ENCODE assay signal across 1 cellular context in the genomic region with DNA sequence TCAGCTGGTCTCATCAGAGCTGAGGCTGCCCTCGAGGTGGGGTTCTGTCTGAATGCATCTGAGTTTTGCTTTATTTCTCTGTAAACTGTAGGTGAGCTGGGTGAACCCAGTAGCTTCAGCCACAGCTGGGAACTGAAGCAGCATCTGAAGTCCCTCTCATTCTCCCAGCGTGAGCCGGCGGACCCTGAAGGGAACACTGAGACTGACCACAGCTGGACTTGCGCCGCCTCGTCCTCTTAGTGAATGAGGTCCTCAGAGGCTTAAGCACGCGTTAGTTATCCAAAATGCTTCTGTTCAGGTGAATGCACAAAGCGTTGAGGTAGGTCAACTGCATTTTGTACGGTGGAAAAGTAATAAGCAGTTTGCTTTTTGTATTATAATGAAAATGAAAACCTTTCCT.
TF ChIP-seq lines count a peak whose summit lies in the region.

No MANE protein-coding gene starts in this region.

TF ChIP-seq in WTC11, 78 proteins besides CTCF, POLR2A, EP300 and RAD21 (continued from another document):
- TF ChIP-seq, protein P1, sequence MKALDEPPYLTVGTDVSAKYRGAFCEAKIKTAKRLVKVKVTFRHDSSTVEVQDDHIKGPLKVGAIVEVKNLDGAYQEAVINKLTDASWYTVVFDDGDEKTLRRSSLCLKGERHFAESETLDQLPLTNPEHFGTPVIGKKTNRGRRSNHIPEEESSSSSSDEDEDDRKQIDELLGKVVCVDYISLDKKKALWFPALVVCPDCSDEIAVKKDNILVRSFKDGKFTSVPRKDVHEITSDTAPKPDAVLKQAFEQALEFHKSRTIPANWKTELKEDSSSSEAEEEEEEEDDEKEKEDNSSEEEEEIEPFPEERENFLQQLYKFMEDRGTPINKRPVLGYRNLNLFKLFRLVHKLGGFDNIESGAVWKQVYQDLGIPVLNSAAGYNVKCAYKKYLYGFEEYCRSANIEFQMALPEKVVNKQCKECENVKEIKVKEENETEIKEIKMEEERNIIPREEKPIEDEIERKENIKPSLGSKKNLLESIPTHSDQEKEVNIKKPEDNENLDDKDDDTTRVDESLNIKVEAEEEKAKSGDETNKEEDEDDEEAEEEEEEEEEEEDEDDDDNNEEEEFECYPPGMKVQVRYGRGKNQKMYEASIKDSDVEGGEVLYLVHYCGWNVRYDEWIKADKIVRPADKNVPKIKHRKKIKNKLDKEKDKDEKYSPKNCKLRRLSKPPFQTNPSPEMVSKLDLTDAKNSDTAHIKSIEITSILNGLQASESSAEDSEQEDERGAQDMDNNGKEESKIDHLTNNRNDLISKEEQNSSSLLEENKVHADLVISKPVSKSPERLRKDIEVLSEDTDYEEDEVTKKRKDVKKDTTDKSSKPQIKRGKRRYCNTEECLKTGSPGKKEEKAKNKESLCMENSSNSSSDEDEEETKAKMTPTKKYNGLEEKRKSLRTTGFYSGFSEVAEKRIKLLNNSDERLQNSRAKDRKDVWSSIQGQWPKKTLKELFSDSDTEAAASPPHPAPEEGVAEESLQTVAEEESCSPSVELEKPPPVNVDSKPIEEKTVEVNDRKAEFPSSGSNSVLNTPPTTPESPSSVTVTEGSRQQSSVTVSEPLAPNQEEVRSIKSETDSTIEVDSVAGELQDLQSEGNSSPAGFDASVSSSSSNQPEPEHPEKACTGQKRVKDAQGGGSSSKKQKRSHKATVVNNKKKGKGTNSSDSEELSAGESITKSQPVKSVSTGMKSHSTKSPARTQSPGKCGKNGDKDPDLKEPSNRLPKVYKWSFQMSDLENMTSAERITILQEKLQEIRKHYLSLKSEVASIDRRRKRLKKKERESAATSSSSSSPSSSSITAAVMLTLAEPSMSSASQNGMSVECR (CRISPR knock-in tag; IDR thresholded peaks at IDR 0.05; ENCODE audit: borderline replicate concordance) = no peak
- TF ChIP-seq ZNF121 (CRISPR knock-in tag; IDR thresholded peaks at IDR 0.05) = no peak
- TF ChIP-seq, protein P2, sequence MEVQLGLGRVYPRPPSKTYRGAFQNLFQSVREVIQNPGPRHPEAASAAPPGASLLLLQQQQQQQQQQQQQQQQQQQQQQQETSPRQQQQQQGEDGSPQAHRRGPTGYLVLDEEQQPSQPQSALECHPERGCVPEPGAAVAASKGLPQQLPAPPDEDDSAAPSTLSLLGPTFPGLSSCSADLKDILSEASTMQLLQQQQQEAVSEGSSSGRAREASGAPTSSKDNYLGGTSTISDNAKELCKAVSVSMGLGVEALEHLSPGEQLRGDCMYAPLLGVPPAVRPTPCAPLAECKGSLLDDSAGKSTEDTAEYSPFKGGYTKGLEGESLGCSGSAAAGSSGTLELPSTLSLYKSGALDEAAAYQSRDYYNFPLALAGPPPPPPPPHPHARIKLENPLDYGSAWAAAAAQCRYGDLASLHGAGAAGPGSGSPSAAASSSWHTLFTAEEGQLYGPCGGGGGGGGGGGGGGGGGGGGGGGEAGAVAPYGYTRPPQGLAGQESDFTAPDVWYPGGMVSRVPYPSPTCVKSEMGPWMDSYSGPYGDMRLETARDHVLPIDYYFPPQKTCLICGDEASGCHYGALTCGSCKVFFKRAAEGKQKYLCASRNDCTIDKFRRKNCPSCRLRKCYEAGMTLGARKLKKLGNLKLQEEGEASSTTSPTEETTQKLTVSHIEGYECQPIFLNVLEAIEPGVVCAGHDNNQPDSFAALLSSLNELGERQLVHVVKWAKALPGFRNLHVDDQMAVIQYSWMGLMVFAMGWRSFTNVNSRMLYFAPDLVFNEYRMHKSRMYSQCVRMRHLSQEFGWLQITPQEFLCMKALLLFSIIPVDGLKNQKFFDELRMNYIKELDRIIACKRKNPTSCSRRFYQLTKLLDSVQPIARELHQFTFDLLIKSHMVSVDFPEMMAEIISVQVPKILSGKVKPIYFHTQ (CRISPR knock-in tag; IDR thresholded peaks at IDR 0.05) = no peak
- TF ChIP-seq, protein P3, sequence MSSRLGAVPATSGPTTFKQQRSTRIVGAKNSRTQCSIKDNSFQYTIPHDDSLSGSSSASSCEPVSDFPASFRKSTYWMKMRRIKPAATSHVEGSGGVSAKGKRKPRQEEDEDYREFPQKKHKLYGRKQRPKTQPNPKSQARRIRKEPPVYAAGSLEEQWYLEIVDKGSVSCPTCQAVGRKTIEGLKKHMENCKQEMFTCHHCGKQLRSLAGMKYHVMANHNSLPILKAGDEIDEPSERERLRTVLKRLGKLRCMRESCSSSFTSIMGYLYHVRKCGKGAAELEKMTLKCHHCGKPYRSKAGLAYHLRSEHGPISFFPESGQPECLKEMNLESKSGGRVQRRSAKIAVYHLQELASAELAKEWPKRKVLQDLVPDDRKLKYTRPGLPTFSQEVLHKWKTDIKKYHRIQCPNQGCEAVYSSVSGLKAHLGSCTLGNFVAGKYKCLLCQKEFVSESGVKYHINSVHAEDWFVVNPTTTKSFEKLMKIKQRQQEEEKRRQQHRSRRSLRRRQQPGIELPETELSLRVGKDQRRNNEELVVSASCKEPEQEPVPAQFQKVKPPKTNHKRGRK (CRISPR knock-in tag; IDR thresholded peaks at IDR 0.05; ENCODE audit: borderline replicate concordance) = no peak
- TF ChIP-seq ZNF671 (CRISPR knock-in tag; IDR thresholded peaks at IDR 0.05) = no peak
- no peak for TF ChIP-seq TEAD4 (CRISPR knock-in tag; IDR thresholded peaks at IDR 0.05)
- no peak for TF ChIP-seq FOXP1 (CRISPR knock-in tag; IDR thresholded peaks at IDR 0.05; ENCODE audit: borderline replicate concordance)
- TF ChIP-seq NR3C1 (CRISPR knock-in tag; conservative IDR thresholded peaks at IDR 0.05; ENCODE audit: low read depth) = no peak
